25 cellular contexts compared by ENCODE assay signal in the genomic region with DNA sequence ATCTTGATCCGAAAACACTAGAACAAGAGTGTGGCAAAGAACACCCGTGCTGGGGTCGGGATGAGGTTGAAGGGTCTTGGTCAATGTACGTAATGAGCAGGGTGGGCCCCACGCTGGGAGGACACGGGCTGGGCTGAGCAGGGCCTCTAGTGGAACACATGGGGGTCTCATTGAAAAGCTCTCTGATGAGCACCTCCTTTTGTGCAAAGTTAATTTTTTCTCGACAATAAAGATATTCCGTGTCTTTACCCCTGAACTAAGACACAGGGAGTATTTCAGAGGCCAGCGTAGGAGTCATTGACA. TPM values are rescaled to one million over a fixed set of nuclear protein-coding genes. Genes with fewer than 3 reads are reported as not detected.
"Had no signal": no experiment of that assay in that cellular context is flagged by ENCODE, and none has a peak within 500 bp of the region (broad histone marks: within the 10 kb centered on the region; RNA-seq: fewer than 3 reads in every experiment).

No MANE protein-coding gene starts in this region.

- H3K9me3 Mint-ChIP-seq: activated CD4-positive, alpha-beta T cell treated with anti-CD3 and anti-CD28 coated beads, Interleukin-2, amount 10 ng/mL, durations not matched to agents 7 days and 5 days; activated CD8-positive, alpha-beta T cell treated with anti-CD3 and anti-CD28 coated beads for 36 hours; activated naive CD4-positive, alpha-beta T cell treated with anti-CD3 and anti-CD28 coated beads, Interleukin-2, amount 50 U/mL, for 24 hours; natural killer cell treated with Interleukin-12 subunit alpha and Interleukin-12 subunit beta and Interleukin-15 and Interleukin-18, amount 100 ng/mL, for 72 hours; stimulated activated memory B cell treated with anti-CD40 and anti-IgM and Interleukin-4, amounts not matched to agents 10 μg/mL and 1 μg/mL and 100 μg/mL, for 72 hours had no signal

- DNase-seq: activated CD4-positive, alpha-beta T cell treated with anti-CD3 and anti-CD28 coated beads, Interleukin-2, amount 10 ng/mL, durations not matched to agents 7 days and 5 days; activated CD4-positive, CD25-positive, alpha-beta regulatory T cell treated with anti-CD3 and anti-CD28 coated beads, Interleukin-2, amount 50 U/mL, for 72 hours; activated CD8-positive, alpha-beta memory T cell treated with anti-CD3 and anti-CD28 coated beads, Interleukin-2, amount 10 ng/mL, durations not matched to agents 7 days and 5 days; activated CD8-positive, alpha-beta T cell treated with anti-CD3 and anti-CD28 coated beads for 36 hours; activated gamma-delta T cell treated with Interleukin-2 at 50 U/mL for 16 hours; adrenal gland; cerebellar nuclear complex; heart left ventricle; left ventricle myocardium superior; occipital lobe; small intestine; stimulated activated CD4-positive, alpha-beta T cell treated with anti-CD3 and anti-CD28 coated beads, Interleukin-2, amount 100 ng/mL, for 24 hours; stomach had no signal

- H3K4me1 Mint-ChIP-seq: activated CD8-positive, alpha-beta memory T cell treated with anti-CD3 and anti-CD28 coated beads, Interleukin-2, amount 10 ng/mL, durations not matched to agents 7 days and 5 days; stimulated activated memory B cell treated with anti-CD40 and anti-IgM and Interleukin-4, amounts not matched to agents 10 μg/mL and 1 μg/mL and 100 μg/mL, for 72 hours had no signal

- H3K4me3 Mint-ChIP-seq: activated CD4-positive, alpha-beta T cell treated with anti-CD3 and anti-CD28 coated beads, Interleukin-2, amount 10 ng/mL, durations not matched to agents 7 days and 5 days; activated CD8-positive, alpha-beta memory T cell treated with anti-CD3 and anti-CD28 coated beads, Interleukin-2, amount 10 ng/mL, durations not matched to agents 7 days and 5 days; activated CD8-positive, alpha-beta T cell treated with anti-CD3 and anti-CD28 coated beads for 36 hours; activated naive CD4-positive, alpha-beta T cell treated with anti-CD3 and anti-CD28 coated beads, Interleukin-2, amount 50 U/mL, for 24 hours; natural killer cell treated with Interleukin-12 subunit alpha and Interleukin-12 subunit beta and Interleukin-15 and Interleukin-18, amount 100 ng/mL, for 72 hours; stimulated activated memory B cell treated with anti-CD40 and anti-IgM and Interleukin-4, amounts not matched to agents 10 μg/mL and 1 μg/mL and 100 μg/mL, for 72 hours had no signal

- H3K4me1 ChIP-seq: adrenal gland, suprapubic skin, tibial nerve had no signal

- H3K36me3 Mint-ChIP-seq: natural killer cell treated with Interleukin-12 subunit alpha and Interleukin-12 subunit beta and Interleukin-15 and Interleukin-18, amount 100 ng/mL, for 72 hours had no signal

- H3K27ac Mint-ChIP-seq: activated CD4-positive, alpha-beta T cell treated with anti-CD3 and anti-CD28 coated beads, Interleukin-2, amount 10 ng/mL, durations not matched to agents 7 days and 5 days; activated CD8-positive, alpha-beta memory T cell treated with anti-CD3 and anti-CD28 coated beads, Interleukin-2, amount 10 ng/mL, durations not matched to agents 7 days and 5 days; activated CD8-positive, alpha-beta T cell treated with anti-CD3 and anti-CD28 coated beads for 36 hours; activated naive CD4-positive, alpha-beta T cell treated with anti-CD3 and anti-CD28 coated beads, Interleukin-2, amount 50 U/mL, for 24 hours; natural killer cell treated with Interleukin-12 subunit alpha and Interleukin-12 subunit beta and Interleukin-15 and Interleukin-18, amount 100 ng/mL, for 72 hours had no signal

- H3K27me3 ChIP-seq: adrenal gland, heart left ventricle, stomach, suprapubic skin, tibial nerve had no signal

- H3K4me3 ChIP-seq: adrenal gland, coronary artery, heart left ventricle, stomach, suprapubic skin, tibial nerve had no signal

- H3K27ac ChIP-seq: adrenal gland, coronary artery, heart left ventricle, stomach, suprapubic skin, tibial nerve had no signal

- H3K27me3 Mint-ChIP-seq: activated CD4-positive, alpha-beta T cell treated with anti-CD3 and anti-CD28 coated beads, Interleukin-2, amount 10 ng/mL, durations not matched to agents 7 days and 5 days; activated CD8-positive, alpha-beta memory T cell treated with anti-CD3 and anti-CD28 coated beads, Interleukin-2, amount 10 ng/mL, durations not matched to agents 7 days and 5 days; activated CD8-positive, alpha-beta T cell treated with anti-CD3 and anti-CD28 coated beads for 36 hours; activated naive CD4-positive, alpha-beta T cell treated with anti-CD3 and anti-CD28 coated beads, Interleukin-2, amount 50 U/mL, for 24 hours; natural killer cell treated with Interleukin-12 subunit alpha and Interleukin-12 subunit beta and Interleukin-15 and Interleukin-18, amount 100 ng/mL, for 72 hours; stimulated activated memory B cell treated with anti-CD40 and anti-IgM and Interleukin-4, amounts not matched to agents 10 μg/mL and 1 μg/mL and 100 μg/mL, for 72 hours had no signal

- ATAC-seq: activated CD8-positive, alpha-beta memory T cell treated with anti-CD3 and anti-CD28 coated beads, Interleukin-2, amount 10 ng/mL, durations not matched to agents 7 days and 5 days; activated CD8-positive, alpha-beta T cell treated with anti-CD3 and anti-CD28 coated beads for 36 hours; natural killer cell treated with Interleukin-12 subunit alpha and Interleukin-12 subunit beta and Interleukin-15 and Interleukin-18, amount 100 ng/mL, for 72 hours; stimulated activated memory B cell treated with anti-CD40 and anti-IgM and Interleukin-4, amounts not matched to agents 10 μg/mL and 1 μg/mL and 100 μg/mL, for 72 hours had no signal

- FAIRE-seq: islet of Langerhans, small intestine had no signal

- H3K9me3 ChIP-seq: adrenal gland, heart left ventricle, stomach, suprapubic skin, tibial nerve had no signal

RNA-seq across cellular contexts. Expression of gene PRRT1B, which starts 22.3 kb away (rescaled TPM):
- total RNA-seq: activated CD4-positive, alpha-beta T cell treated with anti-CD3 and anti-CD28 coated beads, Interleukin-2, amount 10 ng/mL, durations not matched to agents 7 days and 5 days; activated CD8-positive, alpha-beta memory T cell treated with anti-CD3 and anti-CD28 coated beads, Interleukin-2, amount 10 ng/mL, durations not matched to agents 7 days and 5 days; activated CD8-positive, alpha-beta T cell treated with anti-CD3 and anti-CD28 coated beads for 36 hours; adrenal gland; epithelial cell of proximal tubule; fibroblast of villous mesenchyme; heart left ventricle; left ventricle myocardium superior; natural killer cell treated with Interleukin-12 subunit alpha and Interleukin-12 subunit beta and Interleukin-15 and Interleukin-18, amount 100 ng/mL, for 72 hours; occipital lobe; sciatic nerve; suprapubic skin; T-helper 2 cell treated with Interferon-gamma antibody and Interleukin-4, amounts not matched to agents 100 ng/mL and 5 ng/mL, for 36 hours; tibial nerve; urinary bladder had no signal
